ENCODE assay signal across 8 cellular contexts in genomic region chr1:59903136-59903754, GRCh38. TPM values are rescaled to one million over a fixed set of nuclear protein-coding genes. Genes with fewer than 3 reads are reported as not detected.
A peak's percentile ranks its signal among the peaks of the same experiment; 100 is the strongest.
DNase-seq lines count a peak whose midpoint lies in the region; ATAC-seq and TF ChIP-seq lines count a peak whose summit lies in the region.

No MANE protein-coding gene starts in this region.

- ATAC-seq in GM18519 (IDR thresholded peaks at IDR 0.05; ENCODE audit: low FRiP score, unreplicated experiment) (peak; percentile 54), HG03378 (IDR thresholded peaks at IDR 0.05; ENCODE audit: unreplicated experiment) (peak; percentile 58), RWPE2 (ENCODE audit: low read depth) (peak; percentile 68), omental fat pad (ENCODE audit: low FRiP score) (no peak)

- H3K36me3 ChIP-seq in RWPE2 (ENCODE audit: low read depth), result no peaks in the 10 kb centered on the region

- no peaks in the 10 kb centered on the region for H3K9me3 ChIP-seq in RWPE2 (ENCODE audit: severe bottlenecking)

- H3K27ac ChIP-seq in RWPE2 (ENCODE audit: poor library complexity, severe bottlenecking), result no peak overlapping the region

- TF ChIP-seq CTCF in RWPE2 (IDR thresholded peaks at IDR 0.05; ENCODE audit: poor library complexity, severe bottlenecking) (peak; percentile 66), fibroblast of mammary gland (conservative IDR thresholded peaks at IDR 0.05; ENCODE audit: control insufficient read depth, insufficient read depth, low read depth, low read length) (peak; percentile 58), retinal pigment epithelial cell (conservative IDR thresholded peaks at IDR 0.05; ENCODE audit: low read depth, low read length) (peak; percentile 61), omental fat pad (IDR thresholded peaks at IDR 0.05) (no peak)

- DNase-seq in COLO829 (ENCODE audit: low spot score), result peak; percentile 41
- DNase-seq in RWPE2 (ENCODE audit: low spot score), result no peak
- peak; percentile 25 for DNase-seq in fibroblast of mammary gland (ENCODE audit: low read depth)
- DNase-seq in retinal pigment epithelial cell (ENCODE audit: low read depth), result no peak
- DNase-seq in activated CD8-positive, alpha-beta memory T cell treated with anti-CD3 and anti-CD28 coated beads, Interleukin-2, amount 50 U/mL, for 48 hours, result no peak
- no peak for DNase-seq in omental fat pad (ENCODE audit: low spot score)

- no peaks in the 10 kb centered on the region for H3K27me3 ChIP-seq in RWPE2 (ENCODE audit: insufficient read depth, poor library complexity, severe bottlenecking)

- H3K4me1 ChIP-seq in RWPE2 (ENCODE audit: insufficient read depth, poor library complexity, severe bottlenecking), result no peaks in the 10 kb centered on the region

- H3K4me3 ChIP-seq in RWPE2 (ENCODE audit: severe bottlenecking), result no peak overlapping the region
- H3K4me3 ChIP-seq in fibroblast of mammary gland (ENCODE audit: control insufficient read depth, low read depth, low read length), result no peak overlapping the region
- no peak overlapping the region for H3K4me3 ChIP-seq in retinal pigment epithelial cell (ENCODE audit: low read length)

RNA-seq across cellular contexts. Expression of gene CYP2J2, which starts 23.3 kb away (rescaled TPM):
- 1 to 10 TPM in 3 of 4 donors, not detected in 1; 2.3 to 5.2 (median 2.9) TPM for total RNA-seq in omental fat pad

Comparison
In these comparisons a context has a peak if more than half of its experiments do, and no peak if none do; other contexts are left out.
1. DNase-seq: peak in COLO829 (single experiment) and fibroblast of mammary gland (single experiment); none in RWPE2 (single experiment), retinal pigment epithelial cell (single experiment), activated CD8-positive, alpha-beta memory T cell treated with anti-CD3 and anti-CD28 coated beads, Interleukin-2, amount 50 U/mL, for 48 hours (single experiment) and omental fat pad (single experiment).
2. CTCF ChIP-seq: peak in RWPE2 (single experiment), fibroblast of mammary gland (single experiment) and retinal pigment epithelial cell (single experiment); none in omental fat pad (0 of 3).